18 cellular contexts compared by ENCODE assay signal in the genomic region with DNA sequence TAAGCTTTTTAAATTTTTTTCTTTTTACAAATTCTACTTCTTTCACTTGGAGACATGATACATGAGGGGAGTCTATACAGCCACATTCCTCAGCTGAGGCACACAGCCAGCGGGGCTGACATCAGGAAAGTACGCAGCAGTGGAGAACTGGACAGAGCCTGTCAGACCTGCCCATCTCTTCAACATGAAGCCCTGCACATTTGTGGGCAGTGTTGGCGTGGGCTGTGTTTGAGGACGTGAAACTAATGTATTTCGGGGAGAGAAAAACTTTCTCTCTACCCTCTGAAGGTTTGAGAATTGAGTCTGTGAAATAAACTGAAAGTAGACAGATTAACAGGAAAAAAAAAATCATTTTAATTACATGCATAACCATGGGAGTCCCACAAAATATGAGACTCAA.
"Had no signal": no experiment of that assay in that cellular context is flagged by ENCODE, and none has a peak within 500 bp of the region (broad histone marks: within the 10 kb centered on the region; RNA-seq: fewer than 3 reads in every experiment).

No MANE protein-coding gene starts in this region.

- H3K4me3 ChIP-seq: coronary artery, right lobe of liver, spleen had no signal

- H3K4me1 ChIP-seq: right lobe of liver, spleen had no signal

- H3K36me3 ChIP-seq: neutrophil, right lobe of liver, spleen, WERI-Rb-1 had no signal

- H3K27ac ChIP-seq: coronary artery, neutrophil, right lobe of liver, spleen, WERI-Rb-1 had no signal

- ATAC-seq: activated CD8-positive, alpha-beta T cell treated with anti-CD3 and anti-CD28 coated beads, Interleukin-2, amount 10 ng/mL, durations not matched to agents 7 days and 5 days; right lobe of liver had no signal

- H3K9me3 ChIP-seq: neutrophil, right lobe of liver had no signal

- DNase-seq: activated CD4-positive, alpha-beta T cell treated with anti-CD3 and anti-CD28 coated beads for 4 hours; activated CD8-positive, alpha-beta memory T cell treated with anti-CD3 and anti-CD28 coated beads, Interleukin-2, amount 50 U/mL, for 48 hours; activated CD8-positive, alpha-beta T cell treated with anti-CD3 and anti-CD28 coated beads, Interleukin-2, amount 10 ng/mL, durations not matched to agents 7 days and 5 days; activated naive CD4-positive, alpha-beta T cell; central memory CD4-positive, alpha-beta T cell; effector memory CD4-positive, alpha-beta T cell; hippocampal formation; naive B cell; right lobe of liver; spleen; stimulated activated CD4-positive, alpha-beta T cell treated with anti-CD3 and anti-CD28 coated beads, Interleukin-1b, Interleukin-23, amount 100 ng/mL, for 48 hours; stimulated activated naive B cell treated with anti-CD40 and anti-IgM and Interleukin-4, amounts not matched to agents 10 μg/mL and 1 μg/mL and 100 μg/mL, for 72 hours; substantia nigra; T1000; trophoblast cell; WERI-Rb-1 had no signal
